In genomic region chr5:168006473-168007130, GRCh38 we compare ENCODE assay signal across 29 cellular contexts.
DNase-seq lines count a peak whose midpoint lies in the region; ATAC-seq and TF ChIP-seq lines count a peak whose summit lies in the region.
"Had no signal": no experiment of that assay in that cellular context is flagged by ENCODE, and none has a peak within 500 bp of the region (broad histone marks: within the 10 kb centered on the region; RNA-seq: fewer than 3 reads in every experiment).

No MANE protein-coding gene starts in this region.

- intact Hi-C loops in sciatic nerve (cut with DNase I), result no loop called here

- H4K20me1 ChIP-seq in hepatocyte (ENCODE audit: insufficient read depth, poor library complexity, severe bottlenecking), result no peaks in the 10 kb centered on the region
- H4K20me1 ChIP-seq in MM.1S (ENCODE audit: insufficient read depth, low read length), result no peaks in the 10 kb centered on the region

- H3K4me3 ChIP-seq in fibroblast of villous mesenchyme (ENCODE audit: low read depth, low read length) (no peak overlapping the region), hepatocyte (no peak overlapping the region), suprapubic skin (no peak overlapping the region), MM.1S (ENCODE audit: low read length) (no peak overlapping the region)
- H3K4me3 ChIP-seq: upper lobe of right lung had no signal

- no peak overlapping the region for H3K9ac ChIP-seq in MM.1S (ENCODE audit: low read length)

- H3K9me3 ChIP-seq in hepatocyte (ENCODE audit: low read depth) (no peaks in the 10 kb centered on the region), suprapubic skin (no peaks in the 10 kb centered on the region), MM.1S (replicated peaks; ENCODE audit: insufficient read depth, low read length) (no peaks in the 10 kb centered on the region)
- H3K9me3 ChIP-seq: upper lobe of right lung had no signal

- no peaks in the 10 kb centered on the region for H3K36me3 ChIP-seq in hepatocyte (replicated peaks; ENCODE audit: insufficient read depth, low read depth)
- H3K36me3 ChIP-seq in suprapubic skin, result no peaks in the 10 kb centered on the region
- no peaks in the 10 kb centered on the region for H3K36me3 ChIP-seq in MM.1S (replicated peaks; ENCODE audit: insufficient read depth, low read length)
- H3K36me3 ChIP-seq: upper lobe of right lung had no signal

- H3K4me2 ChIP-seq in hepatocyte (peak overlapping the region; percentile 63), MM.1S (ENCODE audit: low read depth, low read length) (no peak overlapping the region)

- H3K9me2 ChIP-seq in hepatocyte (replicated peaks; ENCODE audit: insufficient read depth) (no peaks in the 10 kb centered on the region), MM.1S (replicated peaks; ENCODE audit: insufficient read depth, low read length) (no peaks in the 10 kb centered on the region)

- ATAC-seq in sciatic nerve, result peak; percentile 89
- ATAC-seq: esophagus mucosa; naive thymus-derived CD8-positive, alpha-beta T cell; PC-3; stimulated activated memory B cell treated with anti-CD40 and anti-IgM and Interleukin-4, amounts not matched to agents 10 μg/mL and 1 μg/mL and 100 μg/mL, for 72 hours; upper lobe of right lung had no signal

- H3K4me1 ChIP-seq in hepatocyte (ENCODE audit: insufficient read depth) (peaks cover 2% of the 10 kb centered on the region), suprapubic skin (no peaks in the 10 kb centered on the region), MM.1S (ENCODE audit: low read length) (no peaks in the 10 kb centered on the region)
- H3K4me1 ChIP-seq: upper lobe of right lung had no signal

- peak; percentile 37 for DNase-seq in RPMI7951 (ENCODE audit: low read depth)
- DNase-seq in fibroblast of villous mesenchyme (ENCODE audit: low read depth), result peak; percentile 76
- peak; percentile 23 for DNase-seq in hepatocyte (ENCODE audit: low spot score)
- DNase-seq in sciatic nerve (ENCODE audit: low spot score), result no peak
- DNase-seq in suprapubic skin (ENCODE audit: low spot score in 2 of 2), result no peak
- no peak for DNase-seq in MM.1S
- DNase-seq in UCSD-AML1 (lab: John Stamatoyannopoulos, UW; ENCODE audit: unreplicated experiment), result no peak
- DNase-seq: activated CD4-positive, alpha-beta T cell treated with anti-CD3 and anti-CD28 coated beads, Interleukin-2, amount 50 U/mL, for 48 hours; activated CD8-positive, alpha-beta memory T cell treated with anti-CD3 and anti-CD28 coated beads, Interleukin-2, amount 50 U/mL, for 4 hours; activated naive CD4-positive, alpha-beta T cell treated with anti-CD3 and anti-CD28 coated beads, Interleukin-2, amount 10 ng/mL, durations not matched to agents 7 days and 5 days; Calu3; cortex of kidney; DND-41; foreskin melanocyte; HCEC 1CT; immature natural killer cell; naive thymus-derived CD8-positive, alpha-beta T cell; NCI-H146; NCI-H2107; NCI-H446; PC-3; SIG-M5; stimulated activated CD4-positive, alpha-beta T cell treated with anti-CD3 and anti-CD28 coated beads, Interleukin-4, amount 100 ng/mL, for 4 hours; SW 1271; T-helper 9 cell; upper lobe of right lung had no signal

- WGBS in hepatocyte (ENCODE audit: low lambda C conversion rate, missing lambda C conversion rate), result 32% methylated on average over 10 of the region's 10 CpGs
- 76% methylated on average over 10 of the region's 10 CpGs for WGBS in suprapubic skin

- no peaks in the 10 kb centered on the region for H3K79me2 ChIP-seq in hepatocyte
- no peaks in the 10 kb centered on the region for H3K79me2 ChIP-seq in MM.1S (ENCODE audit: low read length)

- H3K27ac ChIP-seq in hepatocyte (peak overlapping the region; percentile 26), suprapubic skin (no peak overlapping the region), MM.1S (ENCODE audit: low read length) (no peak overlapping the region)
- H3K27ac ChIP-seq: HL-60, upper lobe of right lung had no signal

- H3K27me3 ChIP-seq in hepatocyte, result no peaks in the 10 kb centered on the region
- H3K27me3 ChIP-seq in suprapubic skin, result no peaks in the 10 kb centered on the region
- H3K27me3 ChIP-seq in MM.1S (replicated peaks; ENCODE audit: insufficient read depth, low read length), result no peaks in the 10 kb centered on the region
- H3K27me3 ChIP-seq: upper lobe of right lung had no signal

- H2AFZ ChIP-seq in hepatocyte (no peak overlapping the region), MM.1S (ENCODE audit: low read length) (no peak overlapping the region)

- no peaks in the 10 kb centered on the region for H3F3A ChIP-seq in MM.1S (ENCODE audit: insufficient read depth, low read length)

- TF ChIP-seq POLR2A in suprapubic skin (IDR thresholded peaks at IDR 0.05), result no peak

- TF ChIP-seq EP300 in suprapubic skin (IDR thresholded peaks at IDR 0.05), result no peak

- TF ChIP-seq CTCF in fibroblast of villous mesenchyme (IDR thresholded peaks at IDR 0.05; ENCODE audit: insufficient read depth, low read depth, low read length) (no peak), hepatocyte (IDR thresholded peaks at IDR 0.05; ENCODE audit: poor library complexity) (no peak), suprapubic skin (IDR thresholded peaks at IDR 0.05) (no peak), MM.1S (IDR thresholded peaks at IDR 0.05; ENCODE audit: low read length) (no peak)

Comparison
In these comparisons a context has a peak if more than half of its experiments do, and no peak if none do; other contexts are left out.
1. DNase-seq: peak in RPMI7951 (single experiment), fibroblast of villous mesenchyme (single experiment) and hepatocyte (single experiment); none in sciatic nerve (single experiment), suprapubic skin (0 of 2), MM.1S (single experiment) and UCSD-AML1 (single experiment).